ENCODE assay signal across 1 cellular context in genomic region chr5:8457187-8458037, GRCh38.
TF ChIP-seq lines count a peak whose summit lies in the region.

No MANE protein-coding gene starts in this region.

TF ChIP-seq in SK-N-SH, 30 proteins besides CTCF, POLR2A, EP300 and RAD21 (continued from another document):
- TF ChIP-seq NFIC (IDR thresholded peaks at IDR 0.05; ENCODE audit: borderline replicate concordance): no peak
- TF ChIP-seq, protein P1, sequence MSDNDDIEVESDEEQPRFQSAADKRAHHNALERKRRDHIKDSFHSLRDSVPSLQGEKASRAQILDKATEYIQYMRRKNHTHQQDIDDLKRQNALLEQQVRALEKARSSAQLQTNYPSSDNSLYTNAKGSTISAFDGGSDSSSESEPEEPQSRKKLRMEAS (IDR thresholded peaks at IDR 0.05; ENCODE audit: low read depth): peak; percentile 99
- TF ChIP-seq, protein P2, sequence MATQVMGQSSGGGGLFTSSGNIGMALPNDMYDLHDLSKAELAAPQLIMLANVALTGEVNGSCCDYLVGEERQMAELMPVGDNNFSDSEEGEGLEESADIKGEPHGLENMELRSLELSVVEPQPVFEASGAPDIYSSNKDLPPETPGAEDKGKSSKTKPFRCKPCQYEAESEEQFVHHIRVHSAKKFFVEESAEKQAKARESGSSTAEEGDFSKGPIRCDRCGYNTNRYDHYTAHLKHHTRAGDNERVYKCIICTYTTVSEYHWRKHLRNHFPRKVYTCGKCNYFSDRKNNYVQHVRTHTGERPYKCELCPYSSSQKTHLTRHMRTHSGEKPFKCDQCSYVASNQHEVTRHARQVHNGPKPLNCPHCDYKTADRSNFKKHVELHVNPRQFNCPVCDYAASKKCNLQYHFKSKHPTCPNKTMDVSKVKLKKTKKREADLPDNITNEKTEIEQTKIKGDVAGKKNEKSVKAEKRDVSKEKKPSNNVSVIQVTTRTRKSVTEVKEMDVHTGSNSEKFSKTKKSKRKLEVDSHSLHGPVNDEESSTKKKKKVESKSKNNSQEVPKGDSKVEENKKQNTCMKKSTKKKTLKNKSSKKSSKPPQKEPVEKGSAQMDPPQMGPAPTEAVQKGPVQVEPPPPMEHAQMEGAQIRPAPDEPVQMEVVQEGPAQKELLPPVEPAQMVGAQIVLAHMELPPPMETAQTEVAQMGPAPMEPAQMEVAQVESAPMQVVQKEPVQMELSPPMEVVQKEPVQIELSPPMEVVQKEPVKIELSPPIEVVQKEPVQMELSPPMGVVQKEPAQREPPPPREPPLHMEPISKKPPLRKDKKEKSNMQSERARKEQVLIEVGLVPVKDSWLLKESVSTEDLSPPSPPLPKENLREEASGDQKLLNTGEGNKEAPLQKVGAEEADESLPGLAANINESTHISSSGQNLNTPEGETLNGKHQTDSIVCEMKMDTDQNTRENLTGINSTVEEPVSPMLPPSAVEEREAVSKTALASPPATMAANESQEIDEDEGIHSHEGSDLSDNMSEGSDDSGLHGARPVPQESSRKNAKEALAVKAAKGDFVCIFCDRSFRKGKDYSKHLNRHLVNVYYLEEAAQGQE (IDR thresholded peaks at IDR 0.05; ENCODE audit: low read depth, low read length): peak; percentile 34; the same call in 1 of the 2 replicates
TF ChIP-seq in SK-N-SH: peak in this region for 13.
